In the genomic region with DNA sequence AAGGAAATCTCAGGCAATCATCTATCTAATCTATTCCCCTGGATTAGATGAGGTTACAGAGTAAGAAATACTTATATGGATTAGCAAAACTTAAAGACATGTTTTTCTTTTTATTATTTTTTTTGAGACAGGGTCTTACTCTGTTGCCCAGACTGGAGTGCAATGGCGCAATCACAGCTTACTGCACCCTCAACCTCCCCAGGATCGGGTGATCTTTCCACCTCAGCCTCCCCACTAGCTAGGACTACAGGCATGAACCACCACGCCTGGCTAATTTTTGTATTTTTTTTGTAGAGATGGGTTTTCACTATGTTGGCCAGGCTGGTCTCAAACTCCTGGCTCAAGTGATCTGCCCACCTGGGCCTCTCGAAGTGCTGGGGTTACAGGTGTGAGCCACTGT, we compare ENCODE assay signal across 1 cellular context.
TF ChIP-seq lines count a peak whose summit lies in the region.

No MANE protein-coding gene starts in this region.

TF ChIP-seq in K562, 482 proteins besides CTCF, POLR2A, EP300 and RAD21:
- TF ChIP-seq KDM2B (CRISPR knock-in tag; IDR thresholded peaks at IDR 0.05) (no peak), CEBPB (tag; IDR thresholded peaks at IDR 0.05) (0 out of 2 replicates have a peak, but pooled peaks have one; percentile 17)
